28 cellular contexts compared by ENCODE assay signal in the genomic region with DNA sequence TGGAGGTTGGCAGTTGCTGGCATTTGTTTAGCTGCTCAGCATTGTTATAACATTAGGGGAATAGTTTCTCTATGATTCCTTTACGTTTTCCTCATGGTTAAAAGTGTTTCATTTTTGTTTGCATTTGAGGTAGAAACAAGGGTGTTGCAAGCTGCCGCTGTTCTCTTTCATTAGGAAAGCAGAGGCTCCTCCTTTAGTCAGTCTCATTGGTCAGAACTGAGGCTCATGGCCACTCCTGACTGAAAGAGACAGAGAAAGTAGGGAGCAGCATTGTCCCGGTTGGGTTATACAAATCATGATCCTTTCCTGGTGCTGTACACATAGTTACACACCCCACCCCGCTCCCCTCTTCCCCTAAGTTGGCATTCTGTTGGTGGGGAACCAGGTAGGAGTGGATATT. TPM values are rescaled to one million over a fixed set of nuclear protein-coding genes. Genes with fewer than 3 reads are reported as not detected.
"Had no signal": no experiment of that assay in that cellular context is flagged by ENCODE, and none has a peak within 500 bp of the region (broad histone marks: within the 10 kb centered on the region; RNA-seq: fewer than 3 reads in every experiment).

No MANE protein-coding gene starts in this region.

- DNase-seq: activated CD4-positive, alpha-beta memory T cell treated with anti-CD3 and anti-CD28 coated beads for 36 hours; activated CD4-positive, alpha-beta T cell treated with anti-CD3 and anti-CD28 coated beads for 48 hours; activated CD4-positive, CD25-positive, alpha-beta regulatory T cell treated with anti-CD3 and anti-CD28 coated beads, Interleukin-2, amount 50 U/mL, for 72 hours; activated CD8-positive, alpha-beta memory T cell treated with anti-CD3 and anti-CD28 coated beads for 24 hours; activated gamma-delta T cell treated with Interleukin-2 at 50 U/mL for 16 hours; activated naive CD4-positive, alpha-beta T cell treated with anti-CD3 and anti-CD28 coated beads, Interleukin-2, amount 50 U/mL, for 16 hours; activated naive CD8-positive, alpha-beta T cell treated with anti-CD3 and anti-CD28 coated beads, Interleukin-2, amount 50 U/mL, for 24 hours; activated T-cell treated with anti-CD3 and anti-CD28 coated beads, Interleukin-2, amount 50 U/mL, for 72 hours; amygdala; brain microvascular endothelial cell; NCI-H1092; NCI-H1417; NCI-H2029; NCI-H2107; NCI-H345; NCI-H510A; NCI-H526 treated with DMSO at 0.1 percent for 48 hours; NCI-H82; SIG-M5; T-helper 17 cell; T-helper 9 cell had no signal

- ATAC-seq: activated naive CD8-positive, alpha-beta T cell treated with anti-CD3 and anti-CD28 coated beads, Interleukin-2, amount 50 U/mL, for 24 hours; activated T-cell treated with anti-CD3 and anti-CD28 coated beads, Interleukin-2, amount 50 U/mL, for 72 hours; T-helper 17 cell; WTC11 had no signal

- H3K4me3 Mint-ChIP-seq: activated CD4-positive, alpha-beta memory T cell treated with anti-CD3 and anti-CD28 coated beads for 36 hours; activated naive CD8-positive, alpha-beta T cell treated with anti-CD3 and anti-CD28 coated beads, Interleukin-2, amount 50 U/mL, for 24 hours; activated T-cell treated with anti-CD3 and anti-CD28 coated beads, Interleukin-2, amount 50 U/mL, for 72 hours; T-helper 17 cell; WTC11 had no signal

- H3K27me3 Mint-ChIP-seq: activated CD4-positive, alpha-beta memory T cell treated with anti-CD3 and anti-CD28 coated beads for 36 hours; activated naive CD8-positive, alpha-beta T cell treated with anti-CD3 and anti-CD28 coated beads, Interleukin-2, amount 50 U/mL, for 24 hours; T-helper 17 cell had no signal

- H3K27ac Mint-ChIP-seq: activated CD4-positive, alpha-beta memory T cell treated with anti-CD3 and anti-CD28 coated beads for 36 hours; activated naive CD8-positive, alpha-beta T cell treated with anti-CD3 and anti-CD28 coated beads, Interleukin-2, amount 50 U/mL, for 24 hours; activated T-helper 2 cell treated with anti-CD3 and anti-CD28 coated beads, Interferon-gamma antibody, Interleukin-2, Interleukin-4, amounts not matched to agents 10 μg/mL and 5 μg/mL and 100 μg/mL, durations not matched to agents 14 hours and 24 hours and 36 hours; WTC11 had no signal

- H3K27ac ChIP-seq: brain microvascular endothelial cell, KMS-11 had no signal

- H3K27me3 ChIP-seq: brain microvascular endothelial cell had no signal

- H3K9me3 Mint-ChIP-seq: activated CD4-positive, alpha-beta memory T cell treated with anti-CD3 and anti-CD28 coated beads for 36 hours; activated naive CD8-positive, alpha-beta T cell treated with anti-CD3 and anti-CD28 coated beads, Interleukin-2, amount 50 U/mL, for 24 hours; activated T-cell treated with anti-CD3 and anti-CD28 coated beads, Interleukin-2, amount 50 U/mL, for 72 hours; activated T-helper 2 cell treated with anti-CD3 and anti-CD28 coated beads, Interferon-gamma antibody, Interleukin-2, Interleukin-4, amounts not matched to agents 10 μg/mL and 5 μg/mL and 100 μg/mL, durations not matched to agents 14 hours and 24 hours and 36 hours; WTC11 had no signal

- H3K4me1 Mint-ChIP-seq: activated naive CD8-positive, alpha-beta T cell treated with anti-CD3 and anti-CD28 coated beads, Interleukin-2, amount 50 U/mL, for 24 hours; T-helper 17 cell; WTC11 had no signal

RNA-seq across cellular contexts. Expression of a gene that starts 59.8 kb away (rescaled TPM):
- total RNA-seq: astrocyte, cardiac septum, MCF 10A, RPMI7951 had no signal
